In genomic region chr3:10194328-10195071, GRCh38 we compare ENCODE assay signal across 1 cellular context.
TF ChIP-seq lines count a peak whose summit lies in the region.

No MANE protein-coding gene starts in this region.

TF ChIP-seq in GM23338, 12 proteins besides CTCF, POLR2A, EP300 and RAD21 (continued from another document):
- TF ChIP-seq ZNF462 (CRISPR knock-in tag; IDR thresholded peaks at IDR 0.05), result no peak
- no peak for TF ChIP-seq EZH2phosphoT487 (IDR thresholded peaks at IDR 0.05; ENCODE audit: unreplicated experiment)
- TF ChIP-seq JUNB (IDR thresholded peaks at IDR 0.05; ENCODE audit: unreplicated experiment), result no peak
- no peak for TF ChIP-seq CREB1 (CRISPR knock-in tag; IDR thresholded peaks at IDR 0.05; ENCODE audit: low read depth)
TF ChIP-seq in GM23338: peak in this region for 0.
